In genomic region chr2:241638940-241639339, GRCh38 we compare ENCODE assay signal across 11 cellular contexts. TPM values are rescaled to one million over a fixed set of nuclear protein-coding genes. Genes with fewer than 3 reads are reported as not detected.
DNase-seq lines count a peak whose midpoint lies in the region; ATAC-seq and TF ChIP-seq lines count a peak whose summit lies in the region.
"Had no signal": no experiment of that assay in that cellular context is flagged by ENCODE, and none has a peak within 500 bp of the region (broad histone marks: within the 10 kb centered on the region; RNA-seq: fewer than 3 reads in every experiment).

No MANE protein-coding gene starts in this region.

- no TSS peak for BruUV-seq in mammary epithelial cell (replicated peaks; lab: Mats Ljungman, UMichigan)

- H3K4me3 ChIP-seq in BE2C (ENCODE audit: low read depth, low read length) (peak overlapping the region; percentile 90; the same call in 1 of the 2 replicates), mammary epithelial cell (replicated peaks in 1 of 3; ENCODE audit: insufficient read depth in 1 of 3, low read depth in 2 of 3, low read length in 3 of 3) (peak overlapping the region in 2 of 3 experiments; percentile 86 to 94)

- no peak overlapping the region for H2AFZ ChIP-seq in mammary epithelial cell (ENCODE audit: low read depth, low read length)

- in situ Hi-C loops in mammary epithelial cell (cut with MboI; ENCODE audit: low sequenced_read_pairs in 2 of 2): no loop called here

- H3K9me3 ChIP-seq in BE2C (no peaks in the 10 kb centered on the region), mammary epithelial cell (replicated peaks; ENCODE audit: insufficient read depth, low read length) (no peaks in the 10 kb centered on the region)

- no peak overlapping the region for H3K9ac ChIP-seq in mammary epithelial cell (ENCODE audit: insufficient read depth, low read length)

- H3K79me2 ChIP-seq in mammary epithelial cell (ENCODE audit: insufficient read depth, low read length): peaks cover 89% of the 10 kb centered on the region

- ATAC-seq in natural killer cell treated with Interleukin-12 subunit alpha and Interleukin-12 subunit beta and Interleukin-15 and Interleukin-18, amount 100 ng/mL, for 72 hours: no peak
- ATAC-seq in HG02938 (IDR thresholded peaks at IDR 0.05; ENCODE audit: unreplicated experiment): no peak

- intact Hi-C loops in mammary epithelial cell (cut with micrococcal nuclease): loop anchor here (5.0 kb wide), 2 partner anchors 97 to 282 kb away; partner anchors contain the start of gene FARP2

- no peak for DNase-seq in BE2C
- DNase-seq in mammary epithelial cell: no peak
- DNase-seq in natural killer cell treated with Interleukin-12 subunit alpha and Interleukin-12 subunit beta and Interleukin-15 and Interleukin-18, amount 100 ng/mL, for 72 hours (ENCODE audit: low spot score): no peak
- no peak for DNase-seq in stimulated activated CD4-positive, alpha-beta T cell treated with anti-CD3 and anti-CD28 coated beads, Interleukin-4, amount 100 ng/mL, for 24 hours
- no peak for DNase-seq in medulla oblongata (ENCODE audit: extremely low spot score)
- no peak for DNase-seq in SKM-1 treated with dmso at 0.1 percent for 144 hours (lab: John Stamatoyannopoulos, UW; ENCODE audit: unreplicated experiment)
- DNase-seq: effector CD8-positive, alpha-beta T cell; GDM1; NCI-H82 had no signal

- no peaks in the 10 kb centered on the region for H3K27me3 Mint-ChIP-seq in IgD-negative memory B cell
- H3K27me3 Mint-ChIP-seq in natural killer cell treated with Interleukin-12 subunit alpha and Interleukin-12 subunit beta and Interleukin-15 and Interleukin-18, amount 100 ng/mL, for 72 hours: no peaks in the 10 kb centered on the region

- H4K20me1 ChIP-seq in mammary epithelial cell (ENCODE audit: insufficient read depth, low read length): no peaks in the 10 kb centered on the region

- peaks cover 4% of the 10 kb centered on the region for H3K36me3 Mint-ChIP-seq in IgD-negative memory B cell
- H3K36me3 Mint-ChIP-seq in natural killer cell treated with Interleukin-12 subunit alpha and Interleukin-12 subunit beta and Interleukin-15 and Interleukin-18, amount 100 ng/mL, for 72 hours: peaks cover 6% of the 10 kb centered on the region

- peak overlapping the region; percentile 90 for H3K4me2 ChIP-seq in mammary epithelial cell (ENCODE audit: insufficient read depth, low read depth, low read length)

- peak overlapping the region; percentile 16 to 88 (median 86) for H3K27ac Mint-ChIP-seq in IgD-negative memory B cell
- H3K27ac Mint-ChIP-seq in natural killer cell treated with Interleukin-12 subunit alpha and Interleukin-12 subunit beta and Interleukin-15 and Interleukin-18, amount 100 ng/mL, for 72 hours: peak overlapping the region; percentile 76 to 91

- CTCF ChIA-PET in mammary epithelial cell (lab: Charles Lee; ENCODE audit: low non-redundant PET): no interaction called here

- H3K27me3 ChIP-seq in BE2C (no peaks in the 10 kb centered on the region), mammary epithelial cell (ENCODE audit: insufficient read depth, low read length) (no peaks in the 10 kb centered on the region)

- 92% methylated on average over 14 of the region's 14 CpGs for WGBS in mammary epithelial cell (ENCODE audit: low coverage, missing lambda C conversion rate)

- peak overlapping the region in 3 of 4 donors; percentile 91 to 96 (median 93) for H3K4me3 Mint-ChIP-seq in IgD-negative memory B cell
- peak overlapping the region; percentile 96 for H3K4me3 Mint-ChIP-seq in natural killer cell treated with Interleukin-12 subunit alpha and Interleukin-12 subunit beta and Interleukin-15 and Interleukin-18, amount 100 ng/mL, for 72 hours

- H3K4me1 ChIP-seq in BE2C (no peaks in the 10 kb centered on the region), mammary epithelial cell (ENCODE audit: insufficient read depth, low read length) (peaks cover 12% of the 10 kb centered on the region)

- peaks cover 21 to 46% (median 30%) of the 10 kb centered on the region in 3 donors for H3K4me1 Mint-ChIP-seq in IgD-negative memory B cell
- H3K4me1 Mint-ChIP-seq in natural killer cell treated with Interleukin-12 subunit alpha and Interleukin-12 subunit beta and Interleukin-15 and Interleukin-18, amount 100 ng/mL, for 72 hours (ENCODE audit: low read depth in 2 of 2): peaks cover 45 to 48% of the 10 kb centered on the region in 2 donors

- H3K36me3 ChIP-seq in BE2C: peaks cover 29% of the 10 kb centered on the region
- peaks cover 5% of the 10 kb centered on the region for H3K36me3 ChIP-seq in mammary epithelial cell (ENCODE audit: insufficient read depth, low read length)

- dilution Hi-C loops in mammary epithelial cell (cut with HindIII; ENCODE audit: low sequenced_read_pairs): no loop called here

- no peaks in the 10 kb centered on the region for H3K9me3 Mint-ChIP-seq in IgD-negative memory B cell
- H3K9me3 Mint-ChIP-seq in natural killer cell treated with Interleukin-12 subunit alpha and Interleukin-12 subunit beta and Interleukin-15 and Interleukin-18, amount 100 ng/mL, for 72 hours: no peaks in the 10 kb centered on the region

- TF ChIP-seq CTCF in BE2C (IDR thresholded peaks at IDR 0.05; ENCODE audit: low read depth, low read length): no peak
- no peak for TF ChIP-seq CTCF in mammary epithelial cell (conservative IDR thresholded peaks at IDR 0.05 in 1 of 2, IDR thresholded peaks at IDR 0.05 in 1 of 2; ENCODE audit: extremely low read depth in 1 of 2, insufficient read depth in 1 of 2, low read depth in 1 of 2, low read length in 2 of 2)

- no peak overlapping the region for H3K27ac ChIP-seq in mammary epithelial cell (ENCODE audit: insufficient read depth, low read depth, low read length)

RNA-seq across cellular contexts. Expression of gene ATG4B, which starts 1.4 kb away (rescaled TPM):
- polyA plus RNA-seq in BE2C (2012; ENCODE audit: insufficient read depth, insufficient read length, low read depth): 287 TPM
- polyA plus RNA-seq in IgD-negative memory B cell (59.3 TPM), mammary epithelial cell (97.2 TPM)
- 10 to 100 TPM; 70.3 to 81.0 TPM for total RNA-seq in mammary epithelial cell
- 75.8 TPM for polyA minus RNA-seq in mammary epithelial cell
- total RNA-seq in natural killer cell treated with Interleukin-12 subunit alpha and Interleukin-12 subunit beta and Interleukin-15 and Interleukin-18, amount 100 ng/mL, for 72 hours: 100 to 1,000 TPM in 1 of 2 donors, 10 to 100 TPM in 1; 96.2 to 127 TPM

RNA-seq across cellular contexts. Expression of gene THAP4, which starts 2.0 kb away (rescaled TPM):
- polyA plus RNA-seq in BE2C (2012; ENCODE audit: insufficient read depth, insufficient read length, low read depth): 178 TPM
- polyA plus RNA-seq in IgD-negative memory B cell: 39.6 TPM
- total RNA-seq in mammary epithelial cell: 10 to 100 TPM; 35.8 to 61.1 TPM
- polyA plus RNA-seq in mammary epithelial cell: 47.5 TPM
- 28.6 TPM for polyA minus RNA-seq in mammary epithelial cell
- total RNA-seq in natural killer cell treated with Interleukin-12 subunit alpha and Interleukin-12 subunit beta and Interleukin-15 and Interleukin-18, amount 100 ng/mL, for 72 hours: 10 to 100 TPM; 26.9 to 55.9 TPM

RNA-seq across cellular contexts. Expression of gene DTYMK, which starts 47.7 kb away (rescaled TPM):
- 71.9 TPM for polyA plus RNA-seq in BE2C (2012; ENCODE audit: insufficient read depth, insufficient read length, low read depth)
- polyA plus RNA-seq in IgD-negative memory B cell: 40.5 TPM
- 10 to 100 TPM; 10.5 to 49.3 TPM for total RNA-seq in mammary epithelial cell
- polyA plus RNA-seq in mammary epithelial cell: 52.8 TPM
- polyA minus RNA-seq in mammary epithelial cell: 23.0 TPM
- 100 to 1,000 TPM in 1 of 2 donors, 10 to 100 TPM in 1; 65.1 to 155 TPM for total RNA-seq in natural killer cell treated with Interleukin-12 subunit alpha and Interleukin-12 subunit beta and Interleukin-15 and Interleukin-18, amount 100 ng/mL, for 72 hours
